ENCODE assay signal across 8 cellular contexts in genomic region chr4:184688447-184688846, GRCh38. TPM values are rescaled to one million over a fixed set of nuclear protein-coding genes. Genes with fewer than 3 reads are reported as not detected.
A peak's percentile ranks its signal among the peaks of the same experiment; 100 is the strongest.
DNase-seq lines count a peak whose midpoint lies in the region; ATAC-seq, FAIRE-seq and TF ChIP-seq lines count a peak whose summit lies in the region.

No MANE protein-coding gene starts in this region.

- no peak overlapping the region for H2BK120ac ChIP-seq in H1 (replicated peaks; ENCODE audit: low read depth, low read length)

- DNase-seq in GM03348 (ENCODE audit: low spot score) = peak; percentile 82
- DNase-seq in NCI-H226 = peak; percentile 86
- peak in 1 of 2 experiments; percentile 39 for DNase-seq in H1 (ENCODE audit: low read depth in 1 of 2, low spot score in 2 of 2)
- peak; percentile 87 for DNase-seq in non-pigmented ciliary epithelial cell (ENCODE audit: low read depth)
- no peak for DNase-seq in NCI-H524 treated with DMSO at 0.1 percent for 48 hours (lab: John Stamatoyannopoulos, UW)

- H3K56ac ChIP-seq in H1 (replicated peaks; ENCODE audit: insufficient read length, low read depth, low read length) = no peak overlapping the region

- no peak overlapping the region for H2BK12ac ChIP-seq in H1 (ENCODE audit: low read depth, low read length)

- H4K91ac ChIP-seq in H1 (replicated peaks; ENCODE audit: insufficient read length, low read length) = no peak overlapping the region

- 40% methylated on average over 11 of the region's 11 CpGs; no CpG with 5 or more reads in 1 of the 2 experiments for WGBS in H1 (ENCODE audit: extremely low coverage in 1 of 2, insufficient coverage in 1 of 2, insufficient read length in 1 of 2, insufficient replicate concordance in 2 of 2, low coverage in 1 of 2, low lambda C conversion rate in 2 of 2, missing lambda C conversion rate in 1 of 2), 2 experiments

- H3K4me2 ChIP-seq in H1 (ENCODE audit: insufficient read depth in 1 of 2, low read depth in 2 of 2, low read length in 2 of 2) = peak overlapping the region in 1 of 2 experiments; percentile 46; a peak in 2 of 4 replicates

- ATAC-seq in GM19035 (IDR thresholded peaks at IDR 0.05; ENCODE audit: unreplicated experiment) (no peak), GM19395 (IDR thresholded peaks at IDR 0.05; ENCODE audit: unreplicated experiment) (no peak), GM18907 (IDR thresholded peaks at IDR 0.05; ENCODE audit: unreplicated experiment) (no peak)

- TF ChIP-seq CTCF in H1 (IDR thresholded peaks at IDR 0.05; ENCODE audit: control extremely low read depth in 1 of 3, insufficient read depth in 1 of 3, low read depth in 1 of 3, low read length in 3 of 3) = no peak

- no peak overlapping the region for H3K27ac ChIP-seq in H1 (ENCODE audit: low read depth, low read length)

- H3K36me3 ChIP-seq in H1 (ENCODE audit: control insufficient read depth in 2 of 4, insufficient read depth in 4 of 4, low read length in 3 of 4) = peaks cover 0 to 11% (median under 1%) of the 10 kb centered on the region in 4 experiments; a peak in 1 of 8 replicates

- no peaks in the 10 kb centered on the region for H3K23me2 ChIP-seq in H1 (ENCODE audit: low read depth, low read length)

- H3K4me3 ChIP-seq in H1 (ENCODE audit: extremely low read depth in 1 of 4, insufficient read depth in 2 of 4, low read depth in 3 of 4, low read length in 4 of 4) = no peak overlapping the region

- peak overlapping the region in 1 of 4 experiments; percentile 15; a peak in 1 of 7 replicates for H3K9ac ChIP-seq in H1 (replicated peaks in 1 of 4; ENCODE audit: extremely low read depth in 1 of 4, low read depth in 3 of 4, low read length in 3 of 4)

- H3K23ac ChIP-seq in H1 (ENCODE audit: insufficient read length) = no peak overlapping the region

- H2AFZ ChIP-seq in H1 (ENCODE audit: low read length) = no peak overlapping the region

- no peaks in the 10 kb centered on the region for H3K79me2 ChIP-seq in H1 (ENCODE audit: control insufficient read depth in 1 of 2, insufficient read depth in 2 of 2, low read length in 2 of 2)

- POLR2A ChIA-PET in H1 (lab: Charles Lee; ENCODE audit: partially characterized antibody) = interaction anchor here (0.9 kb wide), 1 partner anchor 23 kb away, joined by 4 read pairs; no protein-coding TSS in a partner anchor

- no peak overlapping the region for H2BK5ac ChIP-seq in H1 (ENCODE audit: low read depth, low read length)

- H3K9me3 ChIP-seq in H1 (ENCODE audit: insufficient read depth in 2 of 2, low read depth in 1 of 2, low read length in 1 of 2) = no peaks in the 10 kb centered on the region

- no peak overlapping the region for H2BK20ac ChIP-seq in H1 (ENCODE audit: low read length)

- no peak overlapping the region for H2BK15ac ChIP-seq in H1 (ENCODE audit: low read length)

- H4K8ac ChIP-seq in H1 (ENCODE audit: extremely low read depth, insufficient read depth, low read length) = no peak overlapping the region

- H3K14ac ChIP-seq in H1 (ENCODE audit: insufficient read length) = no peak overlapping the region

- no peak for TF ChIP-seq POLR2A in H1 (IDR thresholded peaks at IDR 0.05; ENCODE audit: control extremely low read depth in 1 of 2, low read depth in 2 of 2, low read length in 2 of 2)

- H2AK5ac ChIP-seq in H1 (ENCODE audit: low read depth, low read length) = no peak overlapping the region

- CTCF ChIA-PET in H1 (lab: Charles Lee; ENCODE audit: partially characterized antibody) = interaction anchor here (0.6 to 1.2 kb wide), 2 partner anchors 33 to 121 kb away, joined by 4 read pairs; no protein-coding TSS in a partner anchor

- FAIRE-seq in H1 (lab: Jason Lieb, UNC) = peak; percentile 76

- TF ChIP-seq RAD21 in H1 (IDR thresholded peaks at IDR 0.05 in 1 of 2, conservative IDR thresholded peaks at IDR 0.05 in 1 of 2; ENCODE audit: low read depth in 2 of 2, low read length in 2 of 2) = no peak

- H3K27me3 ChIP-seq in H1 (replicated peaks in 1 of 4; ENCODE audit: control insufficient read depth in 3 of 4, extremely low read depth in 1 of 4, insufficient read depth in 3 of 4, low read length in 3 of 4) = no peaks in the 10 kb centered on the region

- no peak overlapping the region for H4K5ac ChIP-seq in H1 (ENCODE audit: insufficient read length, low read depth, low read length)

- peaks cover 0 to 4% (median 3%) of the 10 kb centered on the region in 4 experiments; a peak in 5 of 7 replicates for H3K4me1 ChIP-seq in H1 (replicated peaks in 1 of 4; ENCODE audit: control insufficient read depth in 3 of 4, insufficient read depth in 4 of 4, low read length in 3 of 4)

- no peak overlapping the region for H3K4ac ChIP-seq in H1 (replicated peaks; ENCODE audit: insufficient read length, low read depth, low read length)

- no peak overlapping the region for H3K18ac ChIP-seq in H1 (ENCODE audit: extremely low read depth, low read length)

- H4K20me1 ChIP-seq in H1 (replicated peaks in 1 of 2; ENCODE audit: control insufficient read depth in 1 of 2, insufficient read depth in 2 of 2, low read length in 2 of 2) = no peaks in the 10 kb centered on the region

- no peaks in the 10 kb centered on the region for H3K79me1 ChIP-seq in H1 (ENCODE audit: low read depth, low read length)

- TF ChIP-seq EP300 in H1 (IDR thresholded peaks at IDR 0.05; ENCODE audit: borderline replicate concordance in 1 of 2, low read depth in 2 of 2, low read length in 2 of 2) = no peak

TF ChIP-seq in H1, 55 proteins besides CTCF, POLR2A, EP300 and RAD21:
- 0 out of 2 replicates have a peak, but pooled peaks have one; percentile 9 for TF ChIP-seq TCF12 (IDR thresholded peaks at IDR 0.05; ENCODE audit: low read depth, low read length)
- TF ChIP-seq RXRA (IDR thresholded peaks at IDR 0.05; ENCODE audit: insufficient read depth, low read depth, low read length) = no peak
- peak; percentile 72 for TF ChIP-seq NANOG (IDR thresholded peaks at IDR 0.05; ENCODE audit: insufficient read depth, low read depth, low read length, poor library complexity, severe bottlenecking)

RNA-seq across cellular contexts. Expression of gene PRIMPOL, which starts 38.9 kb away (rescaled TPM):
- 5.0 and 6.7 TPM in 2 replicates for total RNA-seq in H1 (2021; fragmentation: NEBNext Ultra II Directional; extraction: Animal tissue kit (Norgen Biotek cat#: 25700))
- polyA plus RNA-seq in H1 (2011; rRNA removed) = 2.7 and 4.4 TPM in 2 replicates
- polyA plus RNA-seq in H1 (2011; cell fraction: cytosol; rRNA removed) = 6.3 TPM
- 0.97 TPM for polyA plus RNA-seq in H1 (2011; cell fraction: nucleus; rRNA removed)
- 6.3 to 10.6 TPM (median 8.8 TPM) in 4 replicates for polyA plus RNA-seq in H1 (2012, experiment 1 of 2)
- 0.92 TPM for polyA plus RNA-seq in H1 (2012, experiment 2 of 2)
- polyA plus RNA-seq in H1 (2013, experiment 1 of 2) = 6.3 TPM
- 6.8 TPM for polyA plus RNA-seq in H1 (2013, experiment 2 of 2)
- 1.0 and 1.4 TPM in 2 replicates for polyA minus RNA-seq in H1 (2011; rRNA and poly(A)+ RNA removed)
- 2.4 TPM for polyA minus RNA-seq in H1 (2011; cell fraction: cytosol; rRNA and poly(A)+ RNA removed)
- 3.3 TPM for polyA minus RNA-seq in H1 (2011; cell fraction: nucleus; rRNA and poly(A)+ RNA removed)

RNA-seq across cellular contexts. Expression of gene CASP3, which starts 39.2 kb away (rescaled TPM):
- 81.1 and 82.5 TPM in 2 replicates for total RNA-seq in H1 (2021; fragmentation: NEBNext Ultra II Directional; extraction: Animal tissue kit (Norgen Biotek cat#: 25700))
- polyA plus RNA-seq in H1 (2011; rRNA removed) = 15.0 and 27.8 TPM in 2 replicates
- polyA plus RNA-seq in H1 (2011; cell fraction: cytosol; rRNA removed) = 39.6 TPM
- polyA plus RNA-seq in H1 (2011; cell fraction: nucleus; rRNA removed) = 12.9 TPM
- 30.9 to 58.4 TPM (median 37.1 TPM) in 4 replicates for polyA plus RNA-seq in H1 (2012, experiment 1 of 2)
- 9.4 TPM for polyA plus RNA-seq in H1 (2012, experiment 2 of 2)
- 53.0 TPM for polyA plus RNA-seq in H1 (2013, experiment 1 of 2)
- 56.0 TPM for polyA plus RNA-seq in H1 (2013, experiment 2 of 2)
- polyA minus RNA-seq in H1 (2011; rRNA and poly(A)+ RNA removed) = 19.4 and 27.4 TPM in 2 replicates
- 14.6 TPM for polyA minus RNA-seq in H1 (2011; cell fraction: cytosol; rRNA and poly(A)+ RNA removed)
- 15.8 TPM for polyA minus RNA-seq in H1 (2011; cell fraction: nucleus; rRNA and poly(A)+ RNA removed)

RNA-seq across cellular contexts. Expression of gene CENPU, which starts 45.4 kb away (rescaled TPM):
- 122 and 124 TPM in 2 replicates for total RNA-seq in H1 (2021; fragmentation: NEBNext Ultra II Directional; extraction: Animal tissue kit (Norgen Biotek cat#: 25700))
- polyA plus RNA-seq in H1 (2011; rRNA removed) = 17.1 and 32.1 TPM in 2 replicates
- polyA plus RNA-seq in H1 (2011; cell fraction: cytosol; rRNA removed) = 61.9 TPM
- polyA plus RNA-seq in H1 (2011; cell fraction: nucleus; rRNA removed) = 15.2 TPM
- polyA plus RNA-seq in H1 (2012, experiment 1 of 2) = 62.2 to 125 TPM (median 71.0 TPM) in 4 replicates
- polyA plus RNA-seq in H1 (2012, experiment 2 of 2) = 7.8 TPM
- polyA plus RNA-seq in H1 (2013, experiment 1 of 2) = 86.0 TPM
- 83.5 TPM for polyA plus RNA-seq in H1 (2013, experiment 2 of 2)
- polyA minus RNA-seq in H1 (2011; rRNA and poly(A)+ RNA removed) = 20.0 and 33.6 TPM in 2 replicates
- 25.9 TPM for polyA minus RNA-seq in H1 (2011; cell fraction: cytosol; rRNA and poly(A)+ RNA removed)
- polyA minus RNA-seq in H1 (2011; cell fraction: nucleus; rRNA and poly(A)+ RNA removed) = 44.5 TPM
